In the genomic region with DNA sequence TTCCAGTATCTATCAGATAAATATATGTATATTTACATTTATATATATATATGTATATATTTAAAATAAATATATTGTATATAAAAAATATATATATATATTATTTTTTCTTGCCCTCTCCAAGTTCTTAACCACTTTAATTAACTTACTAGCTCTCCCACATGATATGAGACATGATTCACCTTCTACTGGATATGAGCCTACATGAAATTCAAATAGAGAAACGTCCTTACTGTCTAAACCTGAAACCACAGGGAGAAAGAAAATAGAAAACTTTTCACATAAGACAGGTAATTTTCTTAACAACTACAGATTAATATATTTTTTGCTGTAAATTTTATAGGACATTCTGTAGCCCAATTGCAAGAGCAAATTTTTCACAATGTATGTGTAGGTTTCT, we compare ENCODE assay signal across 20 cellular contexts.
A peak's percentile ranks its signal among the peaks of the same experiment; 100 is the strongest.
DNase-seq lines count a peak whose midpoint lies in the region; ATAC-seq, FAIRE-seq and TF ChIP-seq lines count a peak whose summit lies in the region.
"Had no signal": no experiment of that assay in that cellular context is flagged by ENCODE, and none has a peak within 500 bp of the region (broad histone marks: within the 10 kb centered on the region; RNA-seq: fewer than 3 reads in every experiment).

No MANE protein-coding gene starts in this region.

- H3K27ac ChIP-seq in CD8-positive, alpha-beta memory T cell (ENCODE audit: low read depth, low read length) = no peak overlapping the region
- H3K27ac ChIP-seq: SK-N-MC had no signal

- peak overlapping the region; percentile 27 to 47 for H3K4me3 Mint-ChIP-seq in activated T-cell treated with anti-CD3 and anti-CD28 coated beads, Interleukin-2, amount 50 U/mL, for 72 hours
- H3K4me3 Mint-ChIP-seq in natural killer cell treated with Interleukin-12 subunit alpha and Interleukin-12 subunit beta and Interleukin-15 and Interleukin-18, amount 100 ng/mL, for 72 hours = peak overlapping the region; percentile 40
- peak overlapping the region in 1 of 7 donors; percentile 58 for H3K4me3 Mint-ChIP-seq in CD8-positive, alpha-beta memory T cell
- no peak overlapping the region for H3K4me3 Mint-ChIP-seq in Calu3 (ENCODE audit: low read depth, unreplicated experiment)
- H3K4me3 Mint-ChIP-seq: GM23338 had no signal

- FAIRE-seq in RCC 7860 (lab: Jason Lieb, UNC) = peak; percentile 75
- no peak for FAIRE-seq in bronchial epithelial cell (lab: Jason Lieb, UNC)
- FAIRE-seq: D721Med, GM18507 had no signal

- DNase-seq in activated T-cell treated with anti-CD3 and anti-CD28 coated beads, Interleukin-2, amount 50 U/mL, for 72 hours = no peak
- no peak for DNase-seq in activated T-cell treated with anti-CD3 and anti-CD28 coated beads, Interleukin-2, amount 50 U/mL, for 48 hours
- no peak for DNase-seq in RCC 7860 (ENCODE audit: low spot score)
- DNase-seq in bronchial epithelial cell (ENCODE audit: low read depth) = peak; percentile 48
- DNase-seq in natural killer cell treated with Interleukin-12 subunit alpha and Interleukin-12 subunit beta and Interleukin-15 and Interleukin-18, amount 100 ng/mL, for 72 hours (ENCODE audit: low spot score) = no peak
- DNase-seq in CD8-positive, alpha-beta memory T cell = no peak
- no peak for DNase-seq in NCI-H1436 (lab: John Stamatoyannopoulos, UW)
- no peak for DNase-seq in Calu3
- DNase-seq: MM.1S, NCI-H1105 treated with DMSO at 0.1 percent for 48 hours, NCI-H1694 treated with DMSO at 0.1 percent for 48 hours, NCI-H226, NCI-H526 had no signal

- H3K36me3 ChIP-seq in bronchial epithelial cell (ENCODE audit: control insufficient read depth, insufficient read depth, low read length) = no peaks in the 10 kb centered on the region
- H3K36me3 ChIP-seq in CD8-positive, alpha-beta memory T cell (ENCODE audit: insufficient read depth, low read length) = no peaks in the 10 kb centered on the region

- H3K9me3 Mint-ChIP-seq in activated T-cell treated with anti-CD3 and anti-CD28 coated beads, Interleukin-2, amount 50 U/mL, for 72 hours = no peaks in the 10 kb centered on the region
- no peaks in the 10 kb centered on the region for H3K9me3 Mint-ChIP-seq in natural killer cell treated with Interleukin-12 subunit alpha and Interleukin-12 subunit beta and Interleukin-15 and Interleukin-18, amount 100 ng/mL, for 72 hours
- H3K9me3 Mint-ChIP-seq in CD8-positive, alpha-beta memory T cell = no peaks in the 10 kb centered on the region
- no peaks in the 10 kb centered on the region for H3K9me3 Mint-ChIP-seq in Calu3 (ENCODE audit: low read depth, unreplicated experiment)
- H3K9me3 Mint-ChIP-seq: GM23338 had no signal

- BruUV-seq in Calu3 (replicated peaks; lab: Mats Ljungman, UMichigan) = no TSS peak

- peaks cover 36% of the 10 kb centered on the region for H3K4me1 ChIP-seq in CD8-positive, alpha-beta memory T cell (ENCODE audit: insufficient read depth, low read length)

- CTCF ChIA-PET in CD8-positive, alpha-beta memory T cell (lab: Charles Lee) = interaction anchor here (1.1 kb wide), 1 partner anchor 23 kb away, joined by 3 read pairs; no protein-coding TSS in a partner anchor
- CTCF ChIA-PET in Calu3 (lab: Charles Lee) = no interaction called here

- H3K4me3 ChIP-seq in bronchial epithelial cell (ENCODE audit: low read depth, low read length) = no peak overlapping the region
- no peak overlapping the region for H3K4me3 ChIP-seq in CD8-positive, alpha-beta memory T cell (ENCODE audit: low read length)
- H3K4me3 ChIP-seq: GM23338, SK-N-MC had no signal

- H3K9me3 ChIP-seq in CD8-positive, alpha-beta memory T cell (ENCODE audit: low read length) = no peaks in the 10 kb centered on the region

- H3K4me1 Mint-ChIP-seq in activated T-cell treated with anti-CD3 and anti-CD28 coated beads, Interleukin-2, amount 50 U/mL, for 72 hours (ENCODE audit: low read depth) = peaks cover 58% of the 10 kb centered on the region
- H3K4me1 Mint-ChIP-seq in natural killer cell treated with Interleukin-12 subunit alpha and Interleukin-12 subunit beta and Interleukin-15 and Interleukin-18, amount 100 ng/mL, for 72 hours (ENCODE audit: low read depth in 2 of 2) = peaks cover 58 to 67% of the 10 kb centered on the region in 2 donors
- peaks cover 41 to 66% (median 48%) of the 10 kb centered on the region in 3 donors for H3K4me1 Mint-ChIP-seq in CD8-positive, alpha-beta memory T cell
- H3K4me1 Mint-ChIP-seq in Calu3 (ENCODE audit: low read depth, unreplicated experiment) = no peaks in the 10 kb centered on the region
- H3K4me1 Mint-ChIP-seq: GM23338 had no signal

- no peak for TF ChIP-seq CTCF in bronchial epithelial cell (IDR thresholded peaks at IDR 0.05; ENCODE audit: insufficient read depth, low read length, severe bottlenecking)
- TF ChIP-seq CTCF in Calu3 (IDR thresholded peaks at IDR 0.05; ENCODE audit: unreplicated experiment) = no peak

- intact Hi-C loops in Calu3 (cut with micrococcal nuclease; ENCODE audit: unreplicated experiment) = no loop called here

- H3K36me3 Mint-ChIP-seq in activated T-cell treated with anti-CD3 and anti-CD28 coated beads, Interleukin-2, amount 50 U/mL, for 72 hours (ENCODE audit: insufficient read depth in 2 of 2) = no peaks in the 10 kb centered on the region
- H3K36me3 Mint-ChIP-seq in natural killer cell treated with Interleukin-12 subunit alpha and Interleukin-12 subunit beta and Interleukin-15 and Interleukin-18, amount 100 ng/mL, for 72 hours = no peaks in the 10 kb centered on the region
- H3K36me3 Mint-ChIP-seq in CD8-positive, alpha-beta memory T cell = no peaks in the 10 kb centered on the region
- no peaks in the 10 kb centered on the region for H3K36me3 Mint-ChIP-seq in Calu3 (ENCODE audit: insufficient read depth, unreplicated experiment)
- H3K36me3 Mint-ChIP-seq: CD4-positive, alpha-beta memory T cell had no signal

- POLR2A ChIA-PET in CD8-positive, alpha-beta memory T cell (lab: Charles Lee) = no interaction called here

- ATAC-seq in activated T-cell treated with anti-CD3 and anti-CD28 coated beads, Interleukin-2, amount 50 U/mL, for 72 hours (replicated peaks in 1 of 2) = peak; percentile 40 to 49
- no peak for ATAC-seq in natural killer cell treated with Interleukin-12 subunit alpha and Interleukin-12 subunit beta and Interleukin-15 and Interleukin-18, amount 100 ng/mL, for 72 hours
- ATAC-seq: GM23338, HCT116, Panc1 had no signal

- no peaks in the 10 kb centered on the region for H3K27me3 ChIP-seq in bronchial epithelial cell (ENCODE audit: control insufficient read depth, insufficient read depth, low read length)
- no peaks in the 10 kb centered on the region for H3K27me3 ChIP-seq in CD8-positive, alpha-beta memory T cell (ENCODE audit: insufficient read depth, low read length, poor library complexity, severe bottlenecking)

- H3K27ac Mint-ChIP-seq in activated T-cell treated with anti-CD3 and anti-CD28 coated beads, Interleukin-2, amount 50 U/mL, for 72 hours = no peak overlapping the region
- H3K27ac Mint-ChIP-seq in natural killer cell treated with Interleukin-12 subunit alpha and Interleukin-12 subunit beta and Interleukin-15 and Interleukin-18, amount 100 ng/mL, for 72 hours = peak overlapping the region; percentile 76 to 79
- H3K27ac Mint-ChIP-seq in CD8-positive, alpha-beta memory T cell = peak overlapping the region in 1 of 8 donors; percentile 44
- no peak overlapping the region for H3K27ac Mint-ChIP-seq in Calu3 (ENCODE audit: unreplicated experiment)
- H3K27ac Mint-ChIP-seq: GM23338 had no signal

- H3K27me3 Mint-ChIP-seq in activated T-cell treated with anti-CD3 and anti-CD28 coated beads, Interleukin-2, amount 50 U/mL, for 72 hours (ENCODE audit: low read depth) = peaks cover 5% of the 10 kb centered on the region
- no peaks in the 10 kb centered on the region for H3K27me3 Mint-ChIP-seq in natural killer cell treated with Interleukin-12 subunit alpha and Interleukin-12 subunit beta and Interleukin-15 and Interleukin-18, amount 100 ng/mL, for 72 hours
- H3K27me3 Mint-ChIP-seq in CD8-positive, alpha-beta memory T cell = no peaks in the 10 kb centered on the region
- H3K27me3 Mint-ChIP-seq in Calu3 (ENCODE audit: unreplicated experiment) = no peaks in the 10 kb centered on the region
- H3K27me3 Mint-ChIP-seq: CD4-positive, alpha-beta memory T cell had no signal

Comparison
In these comparisons a context has a peak if more than half of its experiments do, and no peak if none do; other contexts are left out.
1. ATAC-seq: peak in activated T-cell treated with anti-CD3 and anti-CD28 coated beads, Interleukin-2, amount 50 U/mL, for 72 hours (2 of 2); none in natural killer cell treated with Interleukin-12 subunit alpha and Interleukin-12 subunit beta and Interleukin-15 and Interleukin-18, amount 100 ng/mL, for 72 hours (0 of 2).
2. H3K27ac Mint-ChIP-seq: peak in natural killer cell treated with Interleukin-12 subunit alpha and Interleukin-12 subunit beta and Interleukin-15 and Interleukin-18, amount 100 ng/mL, for 72 hours (2 of 2); none in activated T-cell treated with anti-CD3 and anti-CD28 coated beads, Interleukin-2, amount 50 U/mL, for 72 hours (single experiment) and Calu3 (single experiment).